14 cellular contexts compared by ENCODE assay signal in genomic region chr14:95255013-95255412, GRCh38.
DNase-seq lines count a peak whose midpoint lies in the region; ATAC-seq, FAIRE-seq and TF ChIP-seq lines count a peak whose summit lies in the region.
"Had no signal": no experiment of that assay in that cellular context is flagged by ENCODE, and none has a peak within 500 bp of the region (broad histone marks: within the 10 kb centered on the region; RNA-seq: fewer than 3 reads in every experiment).

No MANE protein-coding gene starts in this region.

- intact Hi-C loops in kidney (cut with DNase I) (no loop called here), prostate gland (cut with DNase I) (no loop called here)

- 94% methylated on average over 4 of the region's 4 CpGs for whole genome bisulfite sequencing in prostate gland

- ATAC-seq in GM18511 (IDR thresholded peaks at IDR 0.05; ENCODE audit: unreplicated experiment): peak; percentile 76
- ATAC-seq in GM23338: peak; percentile 45
- ATAC-seq in activated naive CD8-positive, alpha-beta T cell treated with anti-CD3 and anti-CD28 coated beads, Interleukin-2, amount 50 U/mL, for 24 hours: no peak

- no peaks in the 10 kb centered on the region for H4K20me1 ChIP-seq in GM23338 (replicated peaks; ENCODE audit: insufficient read depth)

- no peaks in the 10 kb centered on the region for H3K79me2 ChIP-seq in GM23338 (replicated peaks; ENCODE audit: insufficient read depth)

- TF ChIP-seq POLR2A in prostate gland (IDR thresholded peaks at IDR 0.05): no peak

- no peaks in the 10 kb centered on the region for H3K36me3 Mint-ChIP-seq in GM23338 (ENCODE audit: low read depth)
- H3K36me3 Mint-ChIP-seq in activated naive CD8-positive, alpha-beta T cell treated with anti-CD3 and anti-CD28 coated beads, Interleukin-2, amount 50 U/mL, for 24 hours (ENCODE audit: low read depth): no peaks in the 10 kb centered on the region
- H3K36me3 Mint-ChIP-seq: CD4-positive, alpha-beta memory T cell had no signal

- no peak overlapping the region for H2AFZ ChIP-seq in GM23338

- no peaks in the 10 kb centered on the region for H3K27me3 ChIP-seq in GM23338 (ENCODE audit: insufficient read depth)
- no peaks in the 10 kb centered on the region for H3K27me3 ChIP-seq in prostate gland (replicated peaks; ENCODE audit: insufficient read depth)

- peak; percentile 32 for DNase-seq in GM23338 (ENCODE audit: low spot score)
- DNase-seq in NCI-H2227 treated with DMSO at 0.1 percent for 48 hours (lab: John Stamatoyannopoulos, UW): peak; percentile 15
- no peak for DNase-seq in kidney
- DNase-seq in A172 (ENCODE audit: low spot score): no peak
- DNase-seq in activated naive CD8-positive, alpha-beta T cell treated with anti-CD3 and anti-CD28 coated beads, Interleukin-2, amount 50 U/mL, for 24 hours: no peak
- DNase-seq in prostate gland (ENCODE audit: low spot score): no peak
- DNase-seq in CD1c-positive myeloid dendritic cell (ENCODE audit: extremely low spot score): no peak
- DNase-seq: CD4-positive, alpha-beta memory T cell; HCEC 1CT; Kasumi-1; substantia nigra had no signal

- H3K27me3 Mint-ChIP-seq in GM23338 (ENCODE audit: insufficient read depth, low read depth, poor library complexity): peaks cover 8% of the 10 kb centered on the region
- H3K27me3 Mint-ChIP-seq in activated naive CD8-positive, alpha-beta T cell treated with anti-CD3 and anti-CD28 coated beads, Interleukin-2, amount 50 U/mL, for 24 hours: no peaks in the 10 kb centered on the region

- peak overlapping the region; percentile 53 for H3K4me2 ChIP-seq in GM23338

- no peaks in the 10 kb centered on the region for H3K36me3 ChIP-seq in GM23338 (ENCODE audit: insufficient read depth)
- H3K36me3 ChIP-seq in kidney (ENCODE audit: control insufficient read depth in 1 of 2, insufficient read depth in 2 of 2, low read length in 2 of 2): no peaks in the 10 kb centered on the region
- no peaks in the 10 kb centered on the region for H3K36me3 ChIP-seq in prostate gland
- H3K36me3 ChIP-seq: cardiac muscle cell had no signal

- H3K9me2 ChIP-seq in GM23338 (ENCODE audit: insufficient read depth): no peaks in the 10 kb centered on the region

- peak overlapping the region; percentile 23; the same call in 2 of the 3 replicates for H3K4me3 Mint-ChIP-seq in GM23338
- no peak overlapping the region for H3K4me3 Mint-ChIP-seq in activated naive CD8-positive, alpha-beta T cell treated with anti-CD3 and anti-CD28 coated beads, Interleukin-2, amount 50 U/mL, for 24 hours
- H3K4me3 Mint-ChIP-seq: CD4-positive, alpha-beta memory T cell; mesothelial cell of epicardium had no signal

- H3K9me3 Mint-ChIP-seq in GM23338: no peaks in the 10 kb centered on the region
- H3K9me3 Mint-ChIP-seq in activated naive CD8-positive, alpha-beta T cell treated with anti-CD3 and anti-CD28 coated beads, Interleukin-2, amount 50 U/mL, for 24 hours: no peaks in the 10 kb centered on the region
- H3K9me3 Mint-ChIP-seq: CD4-positive, alpha-beta memory T cell; mesothelial cell of epicardium had no signal

- H3K4me1 Mint-ChIP-seq in GM23338: peaks cover 58% of the 10 kb centered on the region
- peaks cover 4% of the 10 kb centered on the region for H3K4me1 Mint-ChIP-seq in activated naive CD8-positive, alpha-beta T cell treated with anti-CD3 and anti-CD28 coated beads, Interleukin-2, amount 50 U/mL, for 24 hours
- H3K4me1 Mint-ChIP-seq: CD4-positive, alpha-beta memory T cell had no signal

- H3K27ac ChIP-seq in GM23338 (ENCODE audit: low read depth): no peak overlapping the region; the same call in 1 of the 2 replicates
- peak overlapping the region; percentile 55 to 65 for H3K27ac ChIP-seq in kidney (ENCODE audit: low read depth in 2 of 2, low read length in 2 of 2)
- no peak overlapping the region for H3K27ac ChIP-seq in prostate gland
- H3K27ac ChIP-seq: cardiac muscle cell had no signal

- H3K4me1 ChIP-seq in GM23338 (ENCODE audit: insufficient read depth) (peaks cover 34% of the 10 kb centered on the region), kidney (ENCODE audit: control insufficient read depth in 1 of 2, insufficient read depth in 1 of 2, low read depth in 1 of 2, low read length in 2 of 2) (peaks cover 34 to 57% of the 10 kb centered on the region in 2 donors), prostate gland (replicated peaks) (no peaks in the 10 kb centered on the region)

- H3K9ac ChIP-seq in kidney (ENCODE audit: low read length in 2 of 2): no peak overlapping the region

- H3K27ac Mint-ChIP-seq in GM23338: peak overlapping the region; percentile 26
- no peak overlapping the region for H3K27ac Mint-ChIP-seq in activated naive CD8-positive, alpha-beta T cell treated with anti-CD3 and anti-CD28 coated beads, Interleukin-2, amount 50 U/mL, for 24 hours
- H3K27ac Mint-ChIP-seq: CD4-positive, alpha-beta memory T cell had no signal

- FAIRE-seq in kidney (lab: Jason Lieb, UNC): no peak

- no peaks in the 10 kb centered on the region for H3K9me3 ChIP-seq in kidney (ENCODE audit: control insufficient read depth in 1 of 2, low read length in 2 of 2)
- H3K9me3 ChIP-seq in prostate gland: no peaks in the 10 kb centered on the region

- H3F3A ChIP-seq in GM23338 (replicated peaks; ENCODE audit: low read depth): 0 out of 2 replicates have a peak, but pooled peaks cover 2% of the 10 kb centered on the region

- H3K4me3 ChIP-seq in GM23338 (peak overlapping the region; percentile 32; the same call in 1 of the 2 replicates), kidney (ENCODE audit: low read length in 2 of 2) (no peak overlapping the region), prostate gland (no peak overlapping the region)
- H3K4me3 ChIP-seq: cardiac muscle cell had no signal

- TF ChIP-seq CTCF in GM23338 (conservative IDR thresholded peaks at IDR 0.05; ENCODE audit: low read depth in 2 of 2) (no peak), kidney (IDR thresholded peaks at IDR 0.05; ENCODE audit: borderline replicate concordance, extremely low read depth, insufficient read depth) (no peak), prostate gland (IDR thresholded peaks at IDR 0.05) (no peak)

TF ChIP-seq in GM23338, 12 proteins besides CTCF, POLR2A, EP300 and RAD21 (continues in another document):
- TF ChIP-seq ZNF114 (CRISPR knock-in tag; IDR thresholded peaks at IDR 0.05) (no peak), ETS1 (IDR thresholded peaks at IDR 0.05) (no peak), EZH2phosphoT487 (IDR thresholded peaks at IDR 0.05; ENCODE audit: unreplicated experiment) (no peak), JUNB (IDR thresholded peaks at IDR 0.05; ENCODE audit: unreplicated experiment) (no peak), EZH2 (IDR thresholded peaks at IDR 0.05; ENCODE audit: low read depth, unreplicated experiment) (no peak), CREB1 (CRISPR knock-in tag; IDR thresholded peaks at IDR 0.05; ENCODE audit: low read depth) (no peak), NANOG (IDR thresholded peaks at IDR 0.05; ENCODE audit: borderline replicate concordance) (no peak)

Comparison
In these comparisons a context has a peak if more than half of its experiments do, and no peak if none do; other contexts are left out.
1. DNase-seq: peak in GM23338 (single experiment) and NCI-H2227 treated with DMSO at 0.1 percent for 48 hours (single experiment); none in kidney (single experiment), A172 (single experiment), activated naive CD8-positive, alpha-beta T cell treated with anti-CD3 and anti-CD28 coated beads, Interleukin-2, amount 50 U/mL, for 24 hours (single experiment), prostate gland (single experiment) and CD1c-positive myeloid dendritic cell (single experiment).
2. H3K27ac ChIP-seq: peak in kidney (2 of 2); none in GM23338 (single experiment) and prostate gland (0 of 2).